In the genomic region with DNA sequence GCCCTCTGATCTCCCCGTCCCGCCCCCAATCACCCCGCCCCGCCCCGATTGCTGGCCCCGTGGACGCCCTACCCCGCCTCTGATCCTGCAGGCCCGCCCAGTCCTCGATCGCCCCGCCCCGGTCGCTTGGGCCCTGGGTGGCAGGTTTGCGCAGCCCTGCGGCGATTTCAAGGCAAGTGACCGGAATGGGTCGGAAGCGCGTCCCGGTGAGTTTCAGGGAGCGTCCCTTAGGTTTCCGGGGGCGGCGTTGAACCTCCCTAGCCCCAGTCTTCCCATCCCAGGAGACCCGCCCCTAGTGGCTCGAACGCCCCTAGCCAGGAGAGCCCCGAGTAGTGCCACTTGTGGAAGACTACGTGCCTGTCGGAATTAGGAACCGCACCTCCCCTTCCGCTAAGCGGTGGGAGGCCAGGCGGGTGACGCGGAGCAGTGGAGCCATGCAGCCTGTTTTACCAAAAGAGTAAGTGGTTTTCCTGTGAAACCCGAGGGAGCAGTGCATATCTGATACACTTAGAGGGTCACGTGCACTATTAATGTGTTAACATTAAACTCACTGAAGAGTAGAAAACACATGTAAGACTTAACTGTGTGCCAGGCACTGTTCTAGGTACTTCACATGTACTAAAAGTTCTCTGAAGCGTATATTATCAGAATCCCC, we compare ENCODE assay signal across 8 cellular contexts. TPM values are rescaled to one million over a fixed set of nuclear protein-coding genes. Genes with fewer than 3 reads are reported as not detected.
A peak's percentile ranks its signal among the peaks of the same experiment; 100 is the strongest.
DNase-seq lines count a peak whose midpoint lies in the region; ATAC-seq and TF ChIP-seq lines count a peak whose summit lies in the region.

No MANE protein-coding gene starts in this region.

- no peaks in the 10 kb centered on the region for H3K36me3 ChIP-seq in HUES64 (ENCODE audit: insufficient read depth, low read length)
- H3K36me3 ChIP-seq in Peyer's patch: no peaks in the 10 kb centered on the region
- no peaks in the 10 kb centered on the region for H3K36me3 ChIP-seq in fibroblast of lung (ENCODE audit: control insufficient read depth, insufficient read depth, low read length)

- no peaks in the 10 kb centered on the region; the same call in 1 of the 2 replicates for H3K9me3 ChIP-seq in HUES64 (ENCODE audit: insufficient read depth, low read depth, low read length)
- no peaks in the 10 kb centered on the region for H3K9me3 ChIP-seq in Peyer's patch
- H3K9me3 ChIP-seq in fibroblast of lung (ENCODE audit: control insufficient read depth, insufficient read depth, low read depth, low read length): no peaks in the 10 kb centered on the region

- H3K4me2 ChIP-seq in fibroblast of lung (ENCODE audit: extremely low read depth, insufficient read depth, low read length): peak overlapping the region; percentile 84

- 4% methylated on average over 38 of the region's 41 CpGs for WGBS in HUES64

- H3K4me1 Mint-ChIP-seq in natural killer cell: peaks cover 17 to 20% of the 10 kb centered on the region in 2 donors

- peak overlapping the region; percentile 24 for H3K9ac ChIP-seq in HUES64 (ENCODE audit: low read depth, low read length)
- H3K9ac ChIP-seq in fibroblast of lung (ENCODE audit: insufficient read depth, low read length): peak overlapping the region; percentile 65

- peak overlapping the region; percentile 83 for H2AFZ ChIP-seq in fibroblast of lung (ENCODE audit: low read length)

- H3K27me3 ChIP-seq in HUES64 (ENCODE audit: insufficient read depth, low read length): peaks cover 21% of the 10 kb centered on the region; the same call in 1 of the 2 replicates
- no peaks in the 10 kb centered on the region for H3K27me3 ChIP-seq in Peyer's patch
- no peaks in the 10 kb centered on the region for H3K27me3 ChIP-seq in fibroblast of lung (ENCODE audit: control insufficient read depth, insufficient read depth, low read length)

- TF ChIP-seq CTCF in Peyer's patch (IDR thresholded peaks at IDR 0.05) (peak in 4 of 6 experiments; percentile 10 to 35 (median 32)), fibroblast of lung (conservative IDR thresholded peaks at IDR 0.05 in 1 of 2, IDR thresholded peaks at IDR 0.05 in 1 of 2; ENCODE audit: low read depth in 1 of 2, low read length in 2 of 2) (peak; percentile 28 to 40), natural killer cell (IDR thresholded peaks at IDR 0.05) (no peak)

- ATAC-seq in GM21423 (IDR thresholded peaks at IDR 0.05; ENCODE audit: unreplicated experiment) (peak; percentile 74), natural killer cell (peak; percentile 86 to 96 (median 90))

- H3K27ac ChIP-seq in HUES64 (ENCODE audit: low read depth, low read length) (peak overlapping the region; percentile 72; the same call in 1 of the 2 replicates), Peyer's patch (peak overlapping the region; percentile 91 to 99 (median 96)), fibroblast of lung (ENCODE audit: insufficient read depth, low read length) (peak overlapping the region; percentile 40)

- H3K9me3 Mint-ChIP-seq in natural killer cell: no peaks in the 10 kb centered on the region

- 0 out of 2 replicates have a peak, but pooled peaks cover 7% of the 10 kb centered on the region for H3K4me1 ChIP-seq in HUES64 (ENCODE audit: insufficient read depth, low read length)
- peaks cover 0 to 4% (median 0%) of the 10 kb centered on the region in 4 donors for H3K4me1 ChIP-seq in Peyer's patch
- no peaks in the 10 kb centered on the region for H3K4me1 ChIP-seq in fibroblast of lung (ENCODE audit: control insufficient read depth, extremely low read depth, insufficient read depth, low read length)

- no peaks in the 10 kb centered on the region for H3K27me3 Mint-ChIP-seq in natural killer cell (ENCODE audit: low read depth in 2 of 2)

- H4K20me1 ChIP-seq in fibroblast of lung (ENCODE audit: control insufficient read depth, extremely low read depth, insufficient read depth, low read length): no peaks in the 10 kb centered on the region

- TF ChIP-seq POLR2A in Peyer's patch (IDR thresholded peaks at IDR 0.05): no peak

- H3K36me3 Mint-ChIP-seq in natural killer cell: no peaks in the 10 kb centered on the region

- H3K27ac Mint-ChIP-seq in natural killer cell: peak overlapping the region; percentile 84 to 91

- intact Hi-C loops in natural killer cell (cut with micrococcal nuclease): loop anchor here (1.0 to 10.0 kb wide), 2 partner anchors 71 to 145 kb away; a partner anchor contains a TSS

- DNase-seq in DMS153 (lab: John Stamatoyannopoulos, UW) (peak; percentile 36), Peyer's patch (peak; percentile 96 to 98 (median 98)), activated T-helper 1 cell treated with Interleukin-2 at 50 U/mL for 16 hours (ENCODE audit: low read depth) (peak; percentile 75), fibroblast of lung (ENCODE audit: low read depth in 2 of 2) (peak; percentile 71 to 72), natural killer cell (peak; percentile 83)
- DNase-seq in stimulated activated naive CD4-positive, alpha-beta T cell treated with Interleukin-2 at 50 U/mL for 16 hours (lab: John Stamatoyannopoulos, UW): peak; percentile 91

- H3K4me3 ChIP-seq in HUES64 (ENCODE audit: low read length) (peak overlapping the region; percentile 69), Peyer's patch (peak overlapping the region; percentile 78 to 97 (median 90)), fibroblast of lung (replicated peaks in 1 of 4; ENCODE audit: control extremely low read depth in 1 of 4, insufficient read depth in 1 of 4, low read depth in 3 of 4, low read length in 4 of 4) (peak overlapping the region; percentile 67 to 83 (median 76))

- peak overlapping the region; percentile 97 for H3K4me3 Mint-ChIP-seq in natural killer cell

- H3K79me2 ChIP-seq in fibroblast of lung (ENCODE audit: control insufficient read depth, insufficient read depth, low read length): no peaks in the 10 kb centered on the region

RNA-seq across cellular contexts. Expression of a gene that starts 0.3 kb away (rescaled TPM):
- polyA plus RNA-seq in HUES64 (2013, experiment 1 of 2): 0.75 TPM
- 1.5 TPM for polyA plus RNA-seq in HUES64 (2013, experiment 2 of 2)
- 10 to 100 TPM in 2 of 4 donors, 1 to 10 TPM in 2; 5.3 to 13.0 (median 10.2) TPM for total RNA-seq in Peyer's patch
- total RNA-seq in fibroblast of lung: 1.5 and 5.3 TPM in 2 replicates
- 0.79 and 0.99 TPM in 2 replicates for polyA plus RNA-seq in fibroblast of lung
- 0.68 and 1.1 TPM in 2 replicates for polyA plus RNA-seq in fibroblast of lung (2012)
- 0.33 TPM in 1 of 2 replicates, not detected in the other for polyA minus RNA-seq in fibroblast of lung (ENCODE audit: low replicate concordance)
- total RNA-seq in natural killer cell: 1 to 10 TPM; 4.0 to 7.4 (median 4.7) TPM

Comparison
In these comparisons a context has a peak if more than half of its experiments do, and no peak if none do; other contexts are left out.
1. Peak in every context shown above with its lines: DNase-seq, ATAC-seq, H3K4me3 ChIP-seq and H3K27ac ChIP-seq.
2. DNase-seq: peak in every context shown above with its lines; median percentile 98 in Peyer's patch; 91 in stimulated activated naive CD4-positive, alpha-beta T cell treated with Interleukin-2 at 50 U/mL for 16 hours; 83 in natural killer cell; 75 in activated T-helper 1 cell treated with Interleukin-2 at 50 U/mL for 16 hours; 72 in fibroblast of lung; 36 in DMS153.
3. H3K27ac ChIP-seq: peak in every context shown above with its lines; median percentile 96 in Peyer's patch; 72 in HUES64; 40 in fibroblast of lung.